14 cellular contexts compared by ENCODE assay signal in genomic region chr22:17897411-17897810, GRCh38.
DNase-seq lines count a peak whose midpoint lies in the region; ATAC-seq, FAIRE-seq and TF ChIP-seq lines count a peak whose summit lies in the region.
"Had no signal": no experiment of that assay in that cellular context is flagged by ENCODE, and none has a peak within 500 bp of the region (broad histone marks: within the 10 kb centered on the region; RNA-seq: fewer than 3 reads in every experiment).

No MANE protein-coding gene starts in this region.

- H3K56ac ChIP-seq in mesendoderm (ENCODE audit: low read length) = no peak overlapping the region

- H3K4me3 ChIP-seq in HepG2 (replicated peaks in 1 of 3; ENCODE audit: insufficient read depth in 1 of 3, low read depth in 2 of 3, low read length in 3 of 3) (no peak overlapping the region), right lobe of liver (no peak overlapping the region), mesendoderm (ENCODE audit: low read length) (no peak overlapping the region), prostate gland (no peak overlapping the region), neuronal stem cell (ENCODE audit: low read length in 2 of 2) (no peak overlapping the region)
- H3K4me3 ChIP-seq: SJCRH30 had no signal

- no peak overlapping the region for H3K4me3 Mint-ChIP-seq in WTC11
- H3K4me3 Mint-ChIP-seq: CD4-positive, CD25-positive, alpha-beta regulatory T cell had no signal

- H4K91ac ChIP-seq in neuronal stem cell (ENCODE audit: low read depth, low read length, poor library complexity) = no peak overlapping the region

- no peak overlapping the region for H4K5ac ChIP-seq in mesendoderm (ENCODE audit: low read length)

- H3K14ac ChIP-seq in neuronal stem cell (ENCODE audit: low read length) = no peak overlapping the region

- TF ChIP-seq EP300 in HepG2 (IDR thresholded peaks at IDR 0.05; ENCODE audit: low read depth in 2 of 2, low read length in 2 of 2) (no peak), HepG2 (CRISPR knock-in tag; IDR thresholded peaks at IDR 0.05; ENCODE audit: borderline replicate concordance) (no peak)

- H2AFZ ChIP-seq in HepG2 (ENCODE audit: low read length) = no peak overlapping the region
- no peak overlapping the region for H2AFZ ChIP-seq in neuronal stem cell (ENCODE audit: low read length)

- no peak for TF ChIP-seq RAD21 in HepG2 (CRISPR knock-in tag; IDR thresholded peaks at IDR 0.05)

- no peak overlapping the region for H3K18ac ChIP-seq in mesendoderm (ENCODE audit: low read length)
- no peak overlapping the region for H3K18ac ChIP-seq in neuronal stem cell (ENCODE audit: low read length)

- H3K23ac ChIP-seq in mesendoderm (ENCODE audit: low read length) (no peak overlapping the region), neuronal stem cell (ENCODE audit: low read depth, low read length, poor library complexity) (no peak overlapping the region)

- CTCF ChIA-PET in HepG2 (lab: Yijun Ruan, JAX; ENCODE audit: low intra/inter-chr PET ratio, low total read pairs) = no interaction called here
- CTCF ChIA-PET in WTC11 (lab: Charles Lee) = interaction anchor here (0.6 to 1.5 kb wide), 6 partner anchors 9 to 179 kb away, joined by 3 to 24 read pairs (median 4); partner anchors contain the start of gene PEX26

- TF ChIP-seq CTCF in HepG2 (CRISPR knock-in tag; IDR thresholded peaks at IDR 0.05) (no peak), right lobe of liver (IDR thresholded peaks at IDR 0.05) (no peak), WTC11 (IDR thresholded peaks at IDR 0.05) (no peak), prostate gland (IDR thresholded peaks at IDR 0.05) (no peak)

- H3K36me3 ChIP-seq in HepG2 (replicated peaks in 1 of 2; ENCODE audit: control insufficient read depth in 1 of 2, insufficient read depth in 2 of 2, low read length in 2 of 2) (peaks cover 9 to 37% of the 10 kb centered on the region in 2 experiments; a peak in 4 of 5 replicates), right lobe of liver (peaks cover 0 to 16% (median 6%) of the 10 kb centered on the region in 4 donors), mesendoderm (ENCODE audit: control insufficient read depth, insufficient read depth, low read length) (peaks cover 1% of the 10 kb centered on the region), prostate gland (no peaks in the 10 kb centered on the region), neuronal stem cell (replicated peaks in 1 of 2; ENCODE audit: control insufficient read depth in 2 of 2, insufficient read depth in 2 of 2, low read length in 2 of 2) (peaks cover 20 to 56% of the 10 kb centered on the region in 2 donors)

- WGBS in HepG2 (ENCODE audit: low lambda C conversion rate) = 65% methylated on average over 2 of the region's 2 CpGs
- WGBS in right lobe of liver (ENCODE audit: insufficient coverage, low coverage, low lambda C conversion rate, missing lambda C conversion rate) = 48% methylated on average over 2 of the region's 2 CpGs
- WGBS in mesendoderm (ENCODE audit: extremely low coverage, insufficient coverage, low lambda C conversion rate) = no CpG with 5 or more reads among the region's 2 CpGs
- 31% methylated on average over 2 of the region's 2 CpGs for WGBS in prostate gland
- no CpG with 5 or more reads among the region's 2 CpGs for WGBS in neuronal stem cell (ENCODE audit: extremely low coverage in 2 of 2, insufficient read length in 2 of 2, insufficient replicate concordance in 1 of 2), 2 donors

- no TSS peak for BruUV-seq in HepG2 (replicated peaks; lab: Mats Ljungman, UMichigan)

- H3K4me1 Mint-ChIP-seq in WTC11 = no peaks in the 10 kb centered on the region
- H3K4me1 Mint-ChIP-seq: CD4-positive, CD25-positive, alpha-beta regulatory T cell had no signal

- H2BK120ac ChIP-seq in mesendoderm (ENCODE audit: low read depth, low read length) = no peak overlapping the region
- no peak overlapping the region for H2BK120ac ChIP-seq in neuronal stem cell (ENCODE audit: low read depth, low read length)

- H3K4me1 ChIP-seq in HepG2 (ENCODE audit: insufficient read depth, low read length) (peaks cover 50% of the 10 kb centered on the region), right lobe of liver (peaks cover 0 to 29% (median 13%) of the 10 kb centered on the region in 4 donors), mesendoderm (ENCODE audit: control insufficient read depth, low read depth, low read length) (no peaks in the 10 kb centered on the region), prostate gland (replicated peaks) (peaks cover 2% of the 10 kb centered on the region), neuronal stem cell (ENCODE audit: control insufficient read depth in 2 of 2, insufficient read depth in 1 of 2, low read depth in 1 of 2, low read length in 2 of 2) (no peaks in the 10 kb centered on the region)
- H3K4me1 ChIP-seq: SJCRH30 had no signal

- DNase-seq in HepG2 (ENCODE audit: low spot score) (peak; percentile 16), right lobe of liver (no peak), WTC11 (ENCODE audit: low spot score) (no peak), mesendoderm (peak; percentile 61), cerebellum (ENCODE audit: low spot score) (no peak), prostate gland (ENCODE audit: low spot score) (no peak), neuronal stem cell (ENCODE audit: low spot score) (no peak)
- DNase-seq: ACHN; CD4-positive, CD25-positive, alpha-beta regulatory T cell; NCI-H1436; NCI-H2081; NCI-H226; NCI-H526; SJCRH30 had no signal

- H2BK5ac ChIP-seq in mesendoderm (ENCODE audit: low read length) = no peak overlapping the region
- no peak overlapping the region for H2BK5ac ChIP-seq in neuronal stem cell (ENCODE audit: low read length)

- H3K27ac Mint-ChIP-seq in WTC11 = peak overlapping the region; percentile 38
- H3K27ac Mint-ChIP-seq: CD4-positive, CD25-positive, alpha-beta regulatory T cell had no signal

- peaks cover 23% of the 10 kb centered on the region for H3K36me3 Mint-ChIP-seq in WTC11

- no peaks in the 10 kb centered on the region for H3K27me3 Mint-ChIP-seq in WTC11 (ENCODE audit: low read depth)
- H3K27me3 Mint-ChIP-seq: CD4-positive, CD25-positive, alpha-beta regulatory T cell had no signal

- H4K20me1 ChIP-seq in HepG2 (ENCODE audit: insufficient read depth, low read length) = no peaks in the 10 kb centered on the region

- H2AK5ac ChIP-seq in mesendoderm (ENCODE audit: low read length) = no peak overlapping the region
- H2AK5ac ChIP-seq in neuronal stem cell (ENCODE audit: low read depth, low read length) = no peak overlapping the region

- FAIRE-seq in HepG2 (lab: Jason Lieb, UNC) = no peak

- POLR2A ChIA-PET in HepG2 (lab: Yijun Ruan, JAX) = no interaction called here
- POLR2A ChIA-PET in WTC11 (lab: Charles Lee) = no interaction called here

- in situ Hi-C loops in HepG2 (cut with HindIII; ENCODE audit: extremely low pct_ligation_motif_present, low pct_unique_long_range_greater_than_20kb) = no loop called here

- no peak overlapping the region for H3K4ac ChIP-seq in mesendoderm (ENCODE audit: low read depth, low read length)
- H3K4ac ChIP-seq in neuronal stem cell (ENCODE audit: low read length) = no peak overlapping the region

- H3K4me2 ChIP-seq in HepG2 (ENCODE audit: low read depth, low read length) = no peak overlapping the region
- no peak overlapping the region for H3K4me2 ChIP-seq in mesendoderm (ENCODE audit: low read length)
- H3K4me2 ChIP-seq in neuronal stem cell (ENCODE audit: insufficient read depth, low read length, poor library complexity, severe bottlenecking) = no peak overlapping the region

- H3K79me2 ChIP-seq in HepG2 (ENCODE audit: insufficient read depth, low read length) (no peaks in the 10 kb centered on the region), mesendoderm (ENCODE audit: control insufficient read depth, insufficient read depth, low read length) (no peaks in the 10 kb centered on the region)

- no peak overlapping the region for H3K9ac ChIP-seq in HepG2 (ENCODE audit: insufficient read depth, low read depth, low read length)
- no peak overlapping the region for H3K9ac ChIP-seq in mesendoderm (ENCODE audit: low read length)
- no peak overlapping the region for H3K9ac ChIP-seq in neuronal stem cell (ENCODE audit: low read depth, low read length, poor library complexity)

- H3K27me3 ChIP-seq in HepG2 (ENCODE audit: control insufficient read depth in 1 of 2, insufficient read depth in 2 of 2, low read length in 2 of 2) (no peaks in the 10 kb centered on the region), right lobe of liver (no peaks in the 10 kb centered on the region), mesendoderm (ENCODE audit: insufficient read depth, low read length, poor library complexity) (no peaks in the 10 kb centered on the region), prostate gland (replicated peaks; ENCODE audit: insufficient read depth) (no peaks in the 10 kb centered on the region), neuronal stem cell (ENCODE audit: control insufficient read depth in 3 of 3, insufficient read depth in 3 of 3, low read depth in 1 of 3, low read length in 3 of 3) (no peaks in the 10 kb centered on the region)
- H3K27me3 ChIP-seq: SJCRH30 had no signal

- ATAC-seq in HepG2 (no peak), right lobe of liver (no peak), WTC11 (no peak)

- no peak overlapping the region for H2BK15ac ChIP-seq in mesendoderm (replicated peaks; ENCODE audit: low read depth)
- H2BK15ac ChIP-seq in neuronal stem cell (ENCODE audit: low read length) = no peak overlapping the region

- TF ChIP-seq POLR2A in HepG2 (IDR thresholded peaks at IDR 0.05; ENCODE audit: insufficient read depth in 1 of 2, low read depth in 2 of 2, low read length in 2 of 2) = no peak
- no peak for TF ChIP-seq POLR2A in right lobe of liver (IDR thresholded peaks at IDR 0.05)
- no peak for TF ChIP-seq POLR2A in prostate gland (IDR thresholded peaks at IDR 0.05)

- H3K9me3 ChIP-seq in HepG2 (ENCODE audit: low read length) = no peaks in the 10 kb centered on the region
- H3K9me3 ChIP-seq in right lobe of liver = no peaks in the 10 kb centered on the region
- H3K9me3 ChIP-seq in prostate gland = no peaks in the 10 kb centered on the region
- no peaks in the 10 kb centered on the region for H3K9me3 ChIP-seq in neuronal stem cell (replicated peaks in 1 of 2; ENCODE audit: control insufficient read depth in 2 of 2, insufficient read depth in 1 of 2, low read depth in 1 of 2, low read length in 2 of 2)
- H3K9me3 ChIP-seq: SJCRH30 had no signal

- H3K9me3 Mint-ChIP-seq in WTC11 = no peaks in the 10 kb centered on the region
- H3K9me3 Mint-ChIP-seq: CD4-positive, CD25-positive, alpha-beta regulatory T cell had no signal

- H4K8ac ChIP-seq in mesendoderm (ENCODE audit: low read depth, low read length) (no peak overlapping the region), neuronal stem cell (ENCODE audit: low read depth, low read length) (no peak overlapping the region)

- H3K79me1 ChIP-seq in mesendoderm (ENCODE audit: low read length) = no peaks in the 10 kb centered on the region
- no peaks in the 10 kb centered on the region for H3K79me1 ChIP-seq in neuronal stem cell (ENCODE audit: low read depth, low read length)

- H3K27ac ChIP-seq in HepG2 (ENCODE audit: extremely low read length, insufficient read depth, low read length) = no peak overlapping the region
- peak overlapping the region in 1 of 3 donors; percentile 20 for H3K27ac ChIP-seq in right lobe of liver
- H3K27ac ChIP-seq in mesendoderm (ENCODE audit: low read depth, low read length) = no peak overlapping the region
- H3K27ac ChIP-seq in prostate gland = peak overlapping the region in 1 of 2 donors; percentile 18
- H3K27ac ChIP-seq in neuronal stem cell (replicated peaks; ENCODE audit: low read length) = no peak overlapping the region
- H3K27ac ChIP-seq: SJCRH30 had no signal

- H2BK12ac ChIP-seq in neuronal stem cell (ENCODE audit: low read length) = no peak overlapping the region

- intact Hi-C loops in HepG2 (cut with micrococcal nuclease; ENCODE audit: unreplicated experiment) (loop anchor here (2.0 to 10.0 kb wide), 3 partner anchors 57 to 179 kb away; partner anchors contain the start of gene PEX26), right lobe of liver (cut with DNase I) (no loop called here), prostate gland (cut with DNase I) (no loop called here)

Comparison
In these comparisons a context has a peak if more than half of its experiments do, and no peak if none do; other contexts are left out.
1. DNase-seq: peak in HepG2 (single experiment) and mesendoderm (single experiment); none in right lobe of liver (0 of 3), WTC11 (single experiment), cerebellum (single experiment), prostate gland (single experiment) and neuronal stem cell (single experiment).